Comparison of ENCODE assay signal across 1 cellular context in genomic region chr19:21135433-21135832, GRCh38.
TF ChIP-seq lines count a peak whose summit lies in the region.

No MANE protein-coding gene starts in this region.

TF ChIP-seq in K562, 482 proteins besides CTCF, POLR2A, EP300 and RAD21:
- no peak for TF ChIP-seq NR2C2 (CRISPR knock-in tag; IDR thresholded peaks at IDR 0.05)
- TF ChIP-seq NR2C2 (tag; IDR thresholded peaks at IDR 0.05) = 0 out of 2 replicates have a peak, but pooled peaks have one; percentile 42
- peak; percentile 60; the same call in 1 of the 2 replicates for TF ChIP-seq FOXM1 (IDR thresholded peaks at IDR 0.05; ENCODE audit: low read depth)
- TF ChIP-seq FOXM1 (CRISPR knock-in tag; IDR thresholded peaks at IDR 0.05; ENCODE audit: low read depth) = no peak
- peak; percentile 71 for TF ChIP-seq NFYB (IDR thresholded peaks at IDR 0.05; ENCODE audit: extremely low read depth, insufficient read length)
- TF ChIP-seq PYGO2 (tag; IDR thresholded peaks at IDR 0.05) = no peak
TF ChIP-seq in K562: peak in this region for 3.
